Comparison of ENCODE assay signal across 9 cellular contexts in genomic region chr2:11203480-11203879, GRCh38. TPM values are rescaled to one million over a fixed set of nuclear protein-coding genes. Genes with fewer than 3 reads are reported as not detected.
DNase-seq lines count a peak whose midpoint lies in the region; ATAC-seq and TF ChIP-seq lines count a peak whose summit lies in the region.
"Had no signal": no experiment of that assay in that cellular context is flagged by ENCODE, and none has a peak within 500 bp of the region (broad histone marks: within the 10 kb centered on the region; RNA-seq: fewer than 3 reads in every experiment).

No MANE protein-coding gene starts in this region.

- no peak overlapping the region for H4K91ac ChIP-seq in H9 (ENCODE audit: insufficient read length, low read depth, low read length)

- peaks cover 25% of the 10 kb centered on the region for H3K36me3 Mint-ChIP-seq in activated T-cell treated with anti-CD3 and anti-CD28 coated beads, Interleukin-2, amount 50 U/mL, for 4 hours (ENCODE audit: insufficient read depth)
- peaks cover 2 to 37% (median 18%) of the 10 kb centered on the region in 3 experiments; a peak in 5 of 7 replicates for H3K36me3 Mint-ChIP-seq in H9 (ENCODE audit: insufficient read depth in 1 of 3, low read depth in 3 of 3)
- peaks cover 28 to 45% of the 10 kb centered on the region in 2 donors for H3K36me3 Mint-ChIP-seq in CD4-positive, alpha-beta memory T cell

- H3K27ac Mint-ChIP-seq in stimulated activated naive CD8-positive, alpha-beta T cell treated with anti-CD3 and anti-CD28 coated beads, Interleukin-15, amount 100 ng/mL, for 72 hours = peak overlapping the region in 1 of 2 donors; percentile 28
- H3K27ac Mint-ChIP-seq in H9 = no peak overlapping the region; a peak in 1 of 7 replicates
- peak overlapping the region in 3 of 7 donors; percentile 1 to 72 (median 64) for H3K27ac Mint-ChIP-seq in CD4-positive, alpha-beta memory T cell

- H3K18ac ChIP-seq in H9 (ENCODE audit: insufficient read length, low read depth, low read length) = no peak overlapping the region

- H2AK5ac ChIP-seq in H9 (ENCODE audit: insufficient read length, low read length) = no peak overlapping the region

- H3K4ac ChIP-seq in H9 (ENCODE audit: low read depth, low read length) = no peak overlapping the region

- no peak overlapping the region for H2BK5ac ChIP-seq in H9 (ENCODE audit: insufficient read length, low read length)

- H3K9ac ChIP-seq in colonic mucosa (ENCODE audit: low read depth in 2 of 2, low read length in 2 of 2) (no peak overlapping the region), H9 (ENCODE audit: extremely low read depth, insufficient read length, low read length) (no peak overlapping the region)

- peaks cover 15% of the 10 kb centered on the region for H3K4me1 Mint-ChIP-seq in activated T-cell treated with anti-CD3 and anti-CD28 coated beads, Interleukin-2, amount 50 U/mL, for 4 hours (ENCODE audit: low read depth)
- peaks cover 12% of the 10 kb centered on the region for H3K4me1 Mint-ChIP-seq in stimulated activated naive CD8-positive, alpha-beta T cell treated with anti-CD3 and anti-CD28 coated beads, Interleukin-15, amount 100 ng/mL, for 72 hours
- H3K4me1 Mint-ChIP-seq in H9 = no peaks in the 10 kb centered on the region
- peaks cover 8 to 15% (median 9%) of the 10 kb centered on the region in 4 donors for H3K4me1 Mint-ChIP-seq in CD4-positive, alpha-beta memory T cell

- H3K4me1 ChIP-seq in colonic mucosa (no peaks in the 10 kb centered on the region), H9 (ENCODE audit: insufficient read depth, low read length) (no peaks in the 10 kb centered on the region)
- peaks cover 11% of the 10 kb centered on the region for H3K4me1 ChIP-seq in CD4-positive, alpha-beta memory T cell (ENCODE audit: insufficient read depth, low read length)

- no peak overlapping the region for H3K4me3 Mint-ChIP-seq in activated T-cell treated with anti-CD3 and anti-CD28 coated beads, Interleukin-2, amount 50 U/mL, for 4 hours
- H3K4me3 Mint-ChIP-seq in stimulated activated naive CD8-positive, alpha-beta T cell treated with anti-CD3 and anti-CD28 coated beads, Interleukin-15, amount 100 ng/mL, for 72 hours = no peak overlapping the region
- H3K4me3 Mint-ChIP-seq in H9 = no peak overlapping the region
- H3K4me3 Mint-ChIP-seq in CD4-positive, alpha-beta memory T cell = no peak overlapping the region

- WGBS in H9 (ENCODE audit: extremely low coverage, insufficient read length, low lambda C conversion rate) = no CpG with 5 or more reads among the region's 3 CpGs

- H3K36me3 ChIP-seq in colonic mucosa = peaks cover 3% of the 10 kb centered on the region
- peaks cover 7% of the 10 kb centered on the region for H3K36me3 ChIP-seq in CD4-positive, alpha-beta memory T cell (ENCODE audit: insufficient read depth, low read length)

- H3K9me3 ChIP-seq in colonic mucosa (no peaks in the 10 kb centered on the region), H9 (ENCODE audit: control insufficient read depth, low read depth, low read length) (no peaks in the 10 kb centered on the region)
- H3K9me3 ChIP-seq in CD4-positive, alpha-beta memory T cell (ENCODE audit: control insufficient read depth in 1 of 2, low read length in 2 of 2) = no peaks in the 10 kb centered on the region

- H3K27me3 Mint-ChIP-seq in activated T-cell treated with anti-CD3 and anti-CD28 coated beads, Interleukin-2, amount 50 U/mL, for 4 hours (ENCODE audit: low read depth) = no peaks in the 10 kb centered on the region
- no peaks in the 10 kb centered on the region for H3K27me3 Mint-ChIP-seq in stimulated activated naive CD8-positive, alpha-beta T cell treated with anti-CD3 and anti-CD28 coated beads, Interleukin-15, amount 100 ng/mL, for 72 hours
- H3K27me3 Mint-ChIP-seq in H9 (ENCODE audit: low read depth) = no peaks in the 10 kb centered on the region
- no peaks in the 10 kb centered on the region for H3K27me3 Mint-ChIP-seq in CD4-positive, alpha-beta memory T cell

- no peaks in the 10 kb centered on the region for H3K79me1 ChIP-seq in H9 (ENCODE audit: insufficient read depth, low read depth, low read length, poor library complexity, severe bottlenecking)

- H4K20me1 ChIP-seq in H9 (ENCODE audit: control insufficient read depth, insufficient read depth, insufficient read length) = no peaks in the 10 kb centered on the region

- H3K27ac ChIP-seq in colonic mucosa (peak overlapping the region; percentile 2), H9 (ENCODE audit: insufficient read length, low read depth, low read length) (no peak overlapping the region)
- no peak overlapping the region for H3K27ac ChIP-seq in CD4-positive, alpha-beta memory T cell (ENCODE audit: low read depth, low read length)

- H4K8ac ChIP-seq in H9 (replicated peaks; ENCODE audit: insufficient read length, low read depth, low read length) = no peak overlapping the region

- peak; percentile 75 to 86 for ATAC-seq in activated T-cell treated with anti-CD3 and anti-CD28 coated beads, Interleukin-2, amount 50 U/mL, for 4 hours
- ATAC-seq in stimulated activated naive CD8-positive, alpha-beta T cell treated with anti-CD3 and anti-CD28 coated beads, Interleukin-15, amount 100 ng/mL, for 72 hours = peak; percentile 96

- no peaks in the 10 kb centered on the region for H3K27me3 ChIP-seq in colonic mucosa
- H3K27me3 ChIP-seq in H9 (ENCODE audit: insufficient read depth, low read length) = no peaks in the 10 kb centered on the region
- H3K27me3 ChIP-seq in CD4-positive, alpha-beta memory T cell (ENCODE audit: insufficient read depth, low read length) = no peaks in the 10 kb centered on the region

- H2AFZ ChIP-seq in H9 (ENCODE audit: low read length) = no peak overlapping the region

- no peak overlapping the region for H2BK120ac ChIP-seq in H9 (ENCODE audit: low read depth, low read length, poor library complexity, severe bottlenecking)

- DNase-seq in activated T-cell treated with anti-CD3 and anti-CD28 coated beads, Interleukin-2, amount 50 U/mL, for 4 hours = no peak
- no peak for DNase-seq in activated T-cell treated with anti-CD3 and anti-CD28 coated beads, Interleukin-2, amount 50 U/mL, for 48 hours
- peak; percentile 39 for DNase-seq in HT-29 (ENCODE audit: low spot score)
- no peak for DNase-seq in colonic mucosa
- DNase-seq in stimulated activated naive CD8-positive, alpha-beta T cell treated with anti-CD3 and anti-CD28 coated beads, Interleukin-15, amount 100 ng/mL, for 72 hours = no peak
- DNase-seq in NCI-H510A treated with DMSO at 0.1 percent for 48 hours (lab: John Stamatoyannopoulos, UW) = no peak
- DNase-seq in H9 = no peak
- no peak for DNase-seq in CD4-positive, alpha-beta memory T cell
- DNase-seq: left cardiac atrium had no signal

- no peak overlapping the region for H3K56ac ChIP-seq in H9 (ENCODE audit: insufficient read length, low read depth, low read length)

- no peak for TF ChIP-seq CTCF in colonic mucosa (IDR thresholded peaks at IDR 0.05)
- TF ChIP-seq CTCF in H9 (conservative IDR thresholded peaks at IDR 0.05) = no peak

- no peak overlapping the region for H3K23ac ChIP-seq in H9 (ENCODE audit: insufficient read length, low read depth, low read length)

- no peaks in the 10 kb centered on the region for H3K9me3 Mint-ChIP-seq in activated T-cell treated with anti-CD3 and anti-CD28 coated beads, Interleukin-2, amount 50 U/mL, for 4 hours
- no peaks in the 10 kb centered on the region for H3K9me3 Mint-ChIP-seq in stimulated activated naive CD8-positive, alpha-beta T cell treated with anti-CD3 and anti-CD28 coated beads, Interleukin-15, amount 100 ng/mL, for 72 hours
- H3K9me3 Mint-ChIP-seq in H9 = no peaks in the 10 kb centered on the region
- H3K9me3 Mint-ChIP-seq in CD4-positive, alpha-beta memory T cell = no peaks in the 10 kb centered on the region

- no peak overlapping the region for H4K5ac ChIP-seq in H9 (ENCODE audit: insufficient read length, low read depth, low read length)

- H2BK12ac ChIP-seq in H9 (ENCODE audit: insufficient read length, low read depth, low read length) = no peak overlapping the region

- no peak overlapping the region for H2BK15ac ChIP-seq in H9 (ENCODE audit: low read depth, low read length)

- POLR2A ChIA-PET in CD4-positive, alpha-beta memory T cell (lab: Charles Lee; ENCODE audit: partially characterized antibody) = no interaction called here

- no peak overlapping the region for H3K4me2 ChIP-seq in H9 (ENCODE audit: insufficient read depth, insufficient read length, low read length)

- no peak overlapping the region for H2BK20ac ChIP-seq in H9 (ENCODE audit: low read depth, low read length, poor library complexity, severe bottlenecking)

- no peaks in the 10 kb centered on the region for H3K23me2 ChIP-seq in H9 (ENCODE audit: insufficient read length, low read depth, low read length, poor library complexity, severe bottlenecking)

- intact Hi-C loops in colonic mucosa (cut with DNase I) = no loop called here
- intact Hi-C loops in CD4-positive, alpha-beta memory T cell (cut with micrococcal nuclease) = no loop called here

- no peak overlapping the region for H3K4me3 ChIP-seq in colonic mucosa
- H3K4me3 ChIP-seq in CD4-positive, alpha-beta memory T cell (ENCODE audit: low read length in 2 of 2) = no peak overlapping the region

- H3K79me2 ChIP-seq in H9 (ENCODE audit: insufficient read depth, low read length) = no peaks in the 10 kb centered on the region

- no peak overlapping the region for H3T11ph ChIP-seq in H9 (ENCODE audit: low read length)

- CTCF ChIA-PET in CD4-positive, alpha-beta memory T cell (lab: Charles Lee; ENCODE audit: partially characterized antibody) = interaction anchor here (2.7 kb wide), 1 partner anchor 71 kb away, joined by 16 read pairs; a partner anchor contains a TSS

- H3K14ac ChIP-seq in H9 (ENCODE audit: insufficient read depth, low read length) = no peak overlapping the region

RNA-seq across cellular contexts. Expression of gene SLC66A3, which starts 48.2 kb away (rescaled TPM):
- 1 to 10 TPM; 5.3 to 6.9 (median 6.7) TPM for total RNA-seq in activated T-cell treated with anti-CD3 and anti-CD28 coated beads, Interleukin-2, amount 50 U/mL, for 4 hours
- total RNA-seq in HT-29 (2014; rRNA removed; shearing (Covaris generic)) = 16.7 and 28.2 TPM in 2 replicates
- total RNA-seq in colonic mucosa (10 to 100 TPM in 1 of 2 donors, 1 to 10 TPM in 1; 7.7 to 13.2 TPM), H9 (2021) (13.3 and 14.5 TPM in 2 replicates)
- total RNA-seq in CD4-positive, alpha-beta memory T cell = 10 to 100 TPM; 27.9 to 33.1 TPM
- polyA plus RNA-seq in CD4-positive, alpha-beta memory T cell = 100 to 1,000 TPM in 1 of 2 donors, 10 to 100 TPM in 1; 82.6 to 110 TPM
